ENCODE assay signal across 26 cellular contexts in the genomic region with DNA sequence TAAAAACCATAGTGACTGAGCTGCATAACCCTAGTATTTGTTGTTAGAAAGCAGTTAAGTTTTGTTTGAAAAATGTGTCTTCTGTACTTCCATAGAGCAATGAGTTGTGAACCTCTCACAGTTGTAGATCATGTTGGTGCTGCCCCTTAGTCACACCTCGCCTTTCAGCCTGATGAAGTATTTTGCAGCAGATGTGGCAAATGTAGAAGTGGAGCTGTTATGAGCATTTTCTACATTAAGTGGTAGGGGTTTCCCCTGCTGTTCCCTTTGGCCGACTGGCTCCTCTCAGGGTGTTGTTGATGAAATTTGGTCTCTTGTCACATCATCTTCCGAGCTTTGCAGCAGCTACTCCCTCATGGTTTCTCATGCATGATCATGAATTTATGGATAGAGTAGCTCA. TPM values are rescaled to one million over a fixed set of nuclear protein-coding genes. Genes with fewer than 3 reads are reported as not detected.
DNase-seq lines count a peak whose midpoint lies in the region; ATAC-seq and TF ChIP-seq lines count a peak whose summit lies in the region.
"Had no signal": no experiment of that assay in that cellular context is flagged by ENCODE, and none has a peak within 500 bp of the region (broad histone marks: within the 10 kb centered on the region; RNA-seq: fewer than 3 reads in every experiment).

No MANE protein-coding gene starts in this region.

- no peaks in the 10 kb centered on the region for H3F3A ChIP-seq in GM23338 (replicated peaks; ENCODE audit: low read depth)

- TF ChIP-seq CTCF in GM10266 (IDR thresholded peaks at IDR 0.05; ENCODE audit: control insufficient read depth, insufficient read depth, low read depth, missing control alignments): no peak
- TF ChIP-seq CTCF in GM23338 (conservative IDR thresholded peaks at IDR 0.05; ENCODE audit: low read depth in 2 of 2): no peak
- TF ChIP-seq CTCF in transverse colon (IDR thresholded peaks at IDR 0.05): no peak
- no peak for TF ChIP-seq CTCF in gastrocnemius medialis (IDR thresholded peaks at IDR 0.05 in 4 of 5, conservative IDR thresholded peaks at IDR 0.05 in 1 of 5)

- H3K4me1 ChIP-seq in GM23338 (ENCODE audit: insufficient read depth) (peaks cover 41% of the 10 kb centered on the region), transverse colon (peaks cover 0 to 21% (median 13%) of the 10 kb centered on the region in 4 donors), gastrocnemius medialis (no peaks in the 10 kb centered on the region)
- H3K4me1 ChIP-seq: tibial artery had no signal

- no peaks in the 10 kb centered on the region for H4K20me1 ChIP-seq in GM23338 (replicated peaks; ENCODE audit: insufficient read depth)

- DNase-seq in GM10266 (ENCODE audit: extremely low spot score) (peak; percentile 28), GM23338 (ENCODE audit: low spot score) (no peak), NCI-H524 (lab: John Stamatoyannopoulos, UW) (peak; percentile 27 to 76), memory B cell (ENCODE audit: low spot score in 2 of 2) (no peak), EL (no peak), transverse colon (no peak), gastrocnemius medialis (no peak)
- DNase-seq in activated effector memory CD4-positive, alpha-beta T cell treated with anti-CD3 and anti-CD28 coated beads, Interleukin-2, amount 50 U/mL, for 16 hours: no peak
- DNase-seq: activated CD4-positive, alpha-beta T cell treated with anti-CD3 and anti-CD28 coated beads, Interleukin-2, amount 50 U/mL, for 4 hours; anterior cingulate cortex; CD4-positive, alpha-beta T cell; DMS 273 treated with DMSO at 0.1 percent for 48 hours; HFFc6; Kasumi-1; left ventricle myocardium inferior; naive thymus-derived CD8-positive, alpha-beta T cell; NCI-H187; right cardiac atrium; Right ventricle myocardium superior; stimulated activated CD4-positive, alpha-beta T cell treated with anti-CD3 and anti-CD28 coated beads, Interleukin-12 subunit alpha, Interleukin-12 subunit beta, amount 100 ng/mL, for 4 hours; stomach; T-helper 9 cell; tibial artery had no signal

- 60 to 72% methylated on average over 3 of the region's 3 CpGs for WGBS in transverse colon (ENCODE audit: low coverage in 1 of 2), 2 donors

- H3K36me3 ChIP-seq in GM23338 (ENCODE audit: insufficient read depth) (no peaks in the 10 kb centered on the region), transverse colon (no peaks in the 10 kb centered on the region), gastrocnemius medialis (no peaks in the 10 kb centered on the region)
- H3K36me3 ChIP-seq: left ventricle myocardium inferior, stomach, tibial artery had no signal

- H3K27me3 ChIP-seq in GM23338 (ENCODE audit: insufficient read depth) (no peaks in the 10 kb centered on the region), transverse colon (no peaks in the 10 kb centered on the region), gastrocnemius medialis (no peaks in the 10 kb centered on the region)
- H3K27me3 ChIP-seq: stomach, tibial artery had no signal

- intact Hi-C loops in transverse colon (cut with DNase I; ENCODE audit: low total_unique reads) (no loop called here), gastrocnemius medialis (cut with DNase I; ENCODE audit: low total_unique reads) (no loop called here)

- no peak for ATAC-seq in GM23338
- ATAC-seq in memory B cell (ENCODE audit: low read depth): peak; percentile 45
- ATAC-seq in gastrocnemius medialis: no peak
- ATAC-seq: naive thymus-derived CD8-positive, alpha-beta T cell; right cardiac atrium had no signal

- H3K36me3 Mint-ChIP-seq in GM23338 (ENCODE audit: low read depth) (no peaks in the 10 kb centered on the region; the same call in 2 of the 3 replicates), memory B cell (no peaks in the 10 kb centered on the region)
- H3K36me3 Mint-ChIP-seq: activated naive CD4-positive, alpha-beta T cell treated with anti-CD3 and anti-CD28 coated beads, Interleukin-2, amount 50 U/mL, for 24 hours had no signal

- peaks cover 56% of the 10 kb centered on the region for H3K4me1 Mint-ChIP-seq in GM23338
- H3K4me1 Mint-ChIP-seq in memory B cell: peaks cover 13% of the 10 kb centered on the region

- H3K27me3 Mint-ChIP-seq in GM23338 (ENCODE audit: insufficient read depth, low read depth, poor library complexity) (peaks cover 1% of the 10 kb centered on the region), memory B cell (peaks cover 2% of the 10 kb centered on the region)
- H3K27me3 Mint-ChIP-seq: activated naive CD4-positive, alpha-beta T cell treated with anti-CD3 and anti-CD28 coated beads, Interleukin-2, amount 50 U/mL, for 24 hours; CD4-positive, alpha-beta T cell; dendritic cell treated with granulocyte-macrophage colony-stimulating factor and Interleukin-4, amounts not matched to agents 40 ng/mL and 50 ng/mL, for 4 days had no signal

- TF ChIP-seq POLR2A in transverse colon (IDR thresholded peaks at IDR 0.05) (no peak), gastrocnemius medialis (IDR thresholded peaks at IDR 0.05) (no peak)

- H3K27ac ChIP-seq in GM23338 (ENCODE audit: low read depth): no peak overlapping the region
- H3K27ac ChIP-seq in transverse colon: no peak overlapping the region
- no peak overlapping the region for H3K27ac ChIP-seq in gastrocnemius medialis
- H3K27ac ChIP-seq: stomach, tibial artery had no signal

- H3K27ac Mint-ChIP-seq in GM23338 (peak overlapping the region; percentile 1; the same call in 1 of the 2 replicates), memory B cell (no peak overlapping the region)
- H3K27ac Mint-ChIP-seq: activated naive CD4-positive, alpha-beta T cell treated with anti-CD3 and anti-CD28 coated beads, Interleukin-2, amount 50 U/mL, for 24 hours; CD4-positive, alpha-beta T cell; dendritic cell treated with granulocyte-macrophage colony-stimulating factor and Interleukin-4, amounts not matched to agents 40 ng/mL and 50 ng/mL, for 4 days; HFFc6; mesothelial cell of epicardium; naive thymus-derived CD8-positive, alpha-beta T cell had no signal

- in situ Hi-C loops in transverse colon (cut with MboI; ENCODE audit: low pct_ligation_motif_present in 1 of 4, low pct_unique_long_range_greater_than_20kb in 1 of 4, low sequenced_read_pairs in 3 of 4) (no loop called here), gastrocnemius medialis (cut with MboI; ENCODE audit: low sequenced_read_pairs in 4 of 4) (no loop called here)

- H3K9me2 ChIP-seq in GM23338 (ENCODE audit: insufficient read depth): no peaks in the 10 kb centered on the region

- peak overlapping the region; percentile 12; the same call in 1 of the 2 replicates for H2AFZ ChIP-seq in GM23338

- H3K79me2 ChIP-seq in GM23338 (replicated peaks; ENCODE audit: insufficient read depth): no peaks in the 10 kb centered on the region

- TF ChIP-seq EP300 in transverse colon (IDR thresholded peaks at IDR 0.05; ENCODE audit: low read depth): no peak

- H3K4me3 ChIP-seq in GM23338 (no peak overlapping the region), transverse colon (no peak overlapping the region), gastrocnemius medialis (no peak overlapping the region)
- H3K4me3 ChIP-seq: left ventricle myocardium inferior, stomach, tibial artery had no signal

- H3K4me3 Mint-ChIP-seq in GM23338 (no peak overlapping the region), memory B cell (no peak overlapping the region)
- H3K4me3 Mint-ChIP-seq: activated naive CD4-positive, alpha-beta T cell treated with anti-CD3 and anti-CD28 coated beads, Interleukin-2, amount 50 U/mL, for 24 hours; CD4-positive, alpha-beta T cell; dendritic cell treated with granulocyte-macrophage colony-stimulating factor and Interleukin-4, amounts not matched to agents 40 ng/mL and 50 ng/mL, for 4 days; HFFc6; mesothelial cell of epicardium; naive thymus-derived CD8-positive, alpha-beta T cell had no signal

- H3K9me3 Mint-ChIP-seq in GM23338 (no peaks in the 10 kb centered on the region; the same call in 2 of the 3 replicates), memory B cell (no peaks in the 10 kb centered on the region)
- H3K9me3 Mint-ChIP-seq: activated naive CD4-positive, alpha-beta T cell treated with anti-CD3 and anti-CD28 coated beads, Interleukin-2, amount 50 U/mL, for 24 hours; CD4-positive, alpha-beta T cell; dendritic cell treated with granulocyte-macrophage colony-stimulating factor and Interleukin-4, amounts not matched to agents 40 ng/mL and 50 ng/mL, for 4 days; HFFc6 had no signal

- no peaks in the 10 kb centered on the region for H3K9me3 ChIP-seq in transverse colon
- H3K9me3 ChIP-seq in gastrocnemius medialis: no peaks in the 10 kb centered on the region
- H3K9me3 ChIP-seq: stomach, tibial artery had no signal

- H3K4me2 ChIP-seq in GM23338: peak overlapping the region; percentile 18; the same call in 1 of the 2 replicates

TF ChIP-seq in GM23338, 12 proteins besides CTCF, POLR2A, EP300 and RAD21 (continues in another document):
- TF ChIP-seq ZNF114 (CRISPR knock-in tag; IDR thresholded peaks at IDR 0.05) (no peak), ZNF331 (CRISPR knock-in tag; IDR thresholded peaks at IDR 0.05; ENCODE audit: low read depth) (no peak), EZH2phosphoT487 (IDR thresholded peaks at IDR 0.05; ENCODE audit: unreplicated experiment) (no peak), EZH2 (IDR thresholded peaks at IDR 0.05; ENCODE audit: low read depth, unreplicated experiment) (no peak), JUNB (IDR thresholded peaks at IDR 0.05; ENCODE audit: unreplicated experiment) (no peak), POLR2AphosphoS5 (IDR thresholded peaks at IDR 0.05; ENCODE audit: low read depth) (no peak), STAT1 (IDR thresholded peaks at IDR 0.05; ENCODE audit: unreplicated experiment) (no peak), NANOG (IDR thresholded peaks at IDR 0.05; ENCODE audit: borderline replicate concordance) (no peak), CREB1 (CRISPR knock-in tag; IDR thresholded peaks at IDR 0.05; ENCODE audit: low read depth) (no peak)
- TF ChIP-seq, protein P1, sequence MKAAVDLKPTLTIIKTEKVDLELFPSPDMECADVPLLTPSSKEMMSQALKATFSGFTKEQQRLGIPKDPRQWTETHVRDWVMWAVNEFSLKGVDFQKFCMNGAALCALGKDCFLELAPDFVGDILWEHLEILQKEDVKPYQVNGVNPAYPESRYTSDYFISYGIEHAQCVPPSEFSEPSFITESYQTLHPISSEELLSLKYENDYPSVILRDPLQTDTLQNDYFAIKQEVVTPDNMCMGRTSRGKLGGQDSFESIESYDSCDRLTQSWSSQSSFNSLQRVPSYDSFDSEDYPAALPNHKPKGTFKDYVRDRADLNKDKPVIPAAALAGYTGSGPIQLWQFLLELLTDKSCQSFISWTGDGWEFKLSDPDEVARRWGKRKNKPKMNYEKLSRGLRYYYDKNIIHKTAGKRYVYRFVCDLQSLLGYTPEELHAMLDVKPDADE (IDR thresholded peaks at IDR 0.05): no peak

RNA-seq across cellular contexts. Expression of a gene that starts 33.6 kb away (rescaled TPM):
- total RNA-seq in GM23338 (2014; rRNA removed; shearing (Covaris generic)): 5.2 and 6.1 TPM in 2 replicates
- 3.0 and 4.3 TPM in 2 replicates for polyA plus RNA-seq in GM23338 (2016; fragmentation: Nextera tagmentation; extraction: Ambion mirVana)
- 10 to 100 TPM; 21.9 to 59.9 (median 42.3) TPM for total RNA-seq in transverse colon
- total RNA-seq in gastrocnemius medialis: 10 to 100 TPM in 2 of 4 donors, 1 to 10 TPM in 2; 3.3 to 21.7 (median 8.9) TPM

Comparison
In these comparisons a context has a peak if more than half of its experiments do, and no peak if none do; other contexts are left out.
1. DNase-seq: peak in GM10266 (single experiment) and NCI-H524 (2 of 2); none in GM23338 (single experiment), memory B cell (0 of 2), activated effector memory CD4-positive, alpha-beta T cell treated with anti-CD3 and anti-CD28 coated beads, Interleukin-2, amount 50 U/mL, for 16 hours (single experiment), EL (single experiment), transverse colon (single experiment) and gastrocnemius medialis (0 of 2).